Comparison of ENCODE assay signal across 13 cellular contexts in the genomic region with DNA sequence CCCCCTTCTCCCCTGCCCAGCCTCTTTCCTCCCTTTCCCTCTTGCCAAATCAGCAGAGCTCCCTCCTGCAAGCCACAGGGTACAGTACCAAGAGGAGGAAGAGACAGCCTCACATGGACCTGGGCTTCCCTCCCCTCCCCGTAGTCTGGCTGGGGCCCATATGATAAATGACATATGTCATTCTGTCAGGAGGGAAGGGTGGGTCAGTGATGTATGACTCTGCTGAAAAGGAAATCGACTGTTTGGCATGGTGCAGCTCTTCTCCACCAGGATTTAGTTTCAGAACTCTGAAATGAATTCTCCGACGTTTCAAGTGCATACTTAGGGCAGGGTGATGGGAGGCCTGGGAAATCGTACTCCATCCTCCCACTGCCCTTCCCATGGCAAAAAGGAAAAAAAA. TPM values are rescaled to one million over a fixed set of nuclear protein-coding genes. Genes with fewer than 3 reads are reported as not detected.
A peak's percentile ranks its signal among the peaks of the same experiment; 100 is the strongest.
DNase-seq lines count a peak whose midpoint lies in the region; TF ChIP-seq lines count a peak whose summit lies in the region.
"Had no signal": no experiment of that assay in that cellular context is flagged by ENCODE, and none has a peak within 500 bp of the region (broad histone marks: within the 10 kb centered on the region; RNA-seq: fewer than 3 reads in every experiment).

No MANE protein-coding gene starts in this region.

- no peaks in the 10 kb centered on the region for H3K36me3 ChIP-seq in spleen
- no peaks in the 10 kb centered on the region for H3K36me3 ChIP-seq in breast epithelium

- DNase-seq in DMS79 treated with DMSO at 0.1 percent for 48 hours (lab: John Stamatoyannopoulos, UW), result peak; percentile 59
- DNase-seq in DMS79 (lab: John Stamatoyannopoulos, UW), result no peak
- peak; percentile 38 for DNase-seq in UCSD-AML1 (lab: John Stamatoyannopoulos, UW; ENCODE audit: unreplicated experiment)
- DNase-seq in immature natural killer cell, result no peak
- no peak for DNase-seq in spleen
- no peak for DNase-seq in SIG-M5 (lab: John Stamatoyannopoulos, UW)
- no peak for DNase-seq in OCI-M1 (lab: John Stamatoyannopoulos, UW)
- no peak for DNase-seq in breast epithelium (ENCODE audit: low spot score in 2 of 2)
- DNase-seq: cortex of kidney, NCI-H2107 had no signal

- H3K27me3 ChIP-seq in spleen (replicated peaks in 1 of 7), result peaks cover 0 to 16% (median 0%) of the 10 kb centered on the region in 7 donors
- no peaks in the 10 kb centered on the region for H3K27me3 ChIP-seq in breast epithelium

- peaks cover 19 to 43% (median 25%) of the 10 kb centered on the region in 3 donors for H3K27me3 Mint-ChIP-seq in immature natural killer cell (ENCODE audit: low read depth in 3 of 3)

- peaks cover 41 to 45% of the 10 kb centered on the region in 2 donors for H3K4me1 Mint-ChIP-seq in immature natural killer cell

- WGBS in spleen, 5 donors, result 6 to 14% (median 12%) methylated on average over 5 of the region's 5 CpGs

- H3K4me1 ChIP-seq in spleen, result peaks cover 18 to 48% (median 35%) of the 10 kb centered on the region in 6 donors
- no peaks in the 10 kb centered on the region for H3K4me1 ChIP-seq in breast epithelium

- H3K9me3 ChIP-seq in spleen (no peaks in the 10 kb centered on the region), breast epithelium (no peaks in the 10 kb centered on the region)

- TF ChIP-seq POLR2A in spleen (IDR thresholded peaks at IDR 0.05), result no peak
- TF ChIP-seq POLR2A in breast epithelium (IDR thresholded peaks at IDR 0.05), result no peak

- H3K4me3 Mint-ChIP-seq in immature natural killer cell, result peak overlapping the region; percentile 71 to 80 (median 74)

- no peak for TF ChIP-seq CTCF in spleen (IDR thresholded peaks at IDR 0.05 in 8 of 11, conservative IDR thresholded peaks at IDR 0.05 in 3 of 11)
- no peak for TF ChIP-seq CTCF in breast epithelium (IDR thresholded peaks at IDR 0.05)

- H3K27ac ChIP-seq in spleen (peak overlapping the region in 5 of 8 donors; percentile 33 to 70 (median 65)), breast epithelium (peak overlapping the region in 1 of 2 donors; percentile 75)
- H3K27ac ChIP-seq: 22Rv1 had no signal

- H3K4me3 ChIP-seq in spleen (no peak overlapping the region), breast epithelium (no peak overlapping the region)
- H3K4me3 ChIP-seq: skin epidermis had no signal

- intact Hi-C loops in spleen (cut with DNase I; ENCODE audit: low total_unique reads) (no loop called here), breast epithelium (cut with DNase I; ENCODE audit: low total_unique reads) (no loop called here)

- H3K36me3 Mint-ChIP-seq in immature natural killer cell, result peaks cover 4 to 11% (median 9%) of the 10 kb centered on the region in 3 donors

- peak overlapping the region; percentile 1 to 89 (median 72) for H3K27ac Mint-ChIP-seq in immature natural killer cell
- H3K27ac Mint-ChIP-seq: activated T-helper 1 cell treated with anti-CD3 and anti-CD28 coated beads, Interleukin-12 subunit alpha, Interleukin-12 subunit beta, Interleukin-2, Interleukin-4 antibody, amounts not matched to agents 30 ng/mL and 10 ng/mL and 1 ng/mL, durations not matched to agents 14 hours and 24 hours and 36 hours had no signal

- H3K9me3 Mint-ChIP-seq in immature natural killer cell, result peaks cover 0 to 1% (median 0%) of the 10 kb centered on the region in 6 donors
- H3K9me3 Mint-ChIP-seq: activated T-helper 1 cell treated with anti-CD3 and anti-CD28 coated beads, Interleukin-12 subunit alpha, Interleukin-12 subunit beta, Interleukin-2, Interleukin-4 antibody, amounts not matched to agents 30 ng/mL and 10 ng/mL and 1 ng/mL, durations not matched to agents 14 hours and 24 hours and 36 hours had no signal

RNA-seq across cellular contexts. Expression of a gene that starts 9.8 kb away (rescaled TPM):
- polyA plus RNA-seq in immature natural killer cell, result 1 to 10 TPM in 2 of 3 donors, under 1 TPM in 1; 0.74 to 3.5 (median 1.5) TPM
- 10 to 100 TPM; 10.0 to 24.6 (median 15.8) TPM for total RNA-seq in spleen
- polyA plus RNA-seq in spleen, result 1 to 10 TPM; 1.2 to 3.6 (median 1.3) TPM
- total RNA-seq in breast epithelium, result 1 to 10 TPM; 3.7 to 9.8 (median 8.3) TPM

Comparison
In these comparisons a context has a peak if more than half of its experiments do, and no peak if none do; other contexts are left out.
1. DNase-seq: peak in DMS79 treated with DMSO at 0.1 percent for 48 hours (single experiment) and UCSD-AML1 (single experiment); none in DMS79 (single experiment), immature natural killer cell (0 of 3), spleen (single experiment), SIG-M5 (single experiment), OCI-M1 (single experiment) and breast epithelium (0 of 2).